Comparison of ENCODE assay signal across 1 cellular context in the genomic region with DNA sequence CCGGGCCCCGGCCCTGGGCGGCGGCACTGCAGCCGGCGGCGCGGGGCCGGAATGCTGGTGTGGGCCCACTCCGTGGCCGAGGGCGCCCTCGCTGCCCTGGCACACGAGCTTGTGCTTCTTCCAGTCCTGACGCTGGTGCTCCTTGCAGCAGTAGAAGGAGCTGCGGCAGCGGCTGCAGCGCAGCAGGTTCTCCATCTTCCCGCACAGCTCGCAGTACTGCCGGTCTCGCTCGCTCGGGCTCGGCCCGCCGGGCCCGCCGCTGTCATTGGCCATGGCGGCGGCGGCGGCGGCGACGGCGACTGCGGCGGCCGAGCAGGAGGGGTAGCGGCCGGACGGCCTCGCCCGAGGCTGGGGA.
TF ChIP-seq lines count a peak whose summit lies in the region.

No MANE protein-coding gene starts in this region.

TF ChIP-seq in HepG2, 621 proteins besides CTCF, POLR2A, EP300 and RAD21 (continued from another document and continues in another):
- no peak for TF ChIP-seq FOXP1 (IDR thresholded peaks at IDR 0.05)
- TF ChIP-seq FOXP1 (CRISPR knock-in tag; IDR thresholded peaks at IDR 0.05): no peak
- no peak for TF ChIP-seq ZBTB7B (CRISPR knock-in tag; IDR thresholded peaks at IDR 0.05)
- TF ChIP-seq, protein P1, sequence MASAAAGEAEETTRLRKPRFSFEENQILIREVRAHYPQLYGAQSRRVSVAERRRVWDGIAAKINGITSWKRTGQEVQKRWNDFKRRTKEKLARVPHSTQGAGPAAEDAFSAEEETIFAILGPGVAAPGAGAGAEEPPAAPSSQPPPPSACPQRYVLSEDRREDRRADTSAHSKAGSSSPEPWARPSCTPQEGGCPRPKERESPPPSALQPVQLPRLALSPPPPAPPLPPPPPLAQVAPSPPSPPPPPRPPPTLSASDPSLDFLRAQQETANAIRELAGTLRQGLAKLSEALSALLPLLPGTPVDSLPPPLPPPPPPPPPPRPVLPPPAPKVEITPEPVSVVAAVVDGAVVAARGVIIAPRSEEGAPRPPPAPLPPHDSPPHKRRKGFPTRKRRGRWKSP (CRISPR knock-in tag; IDR thresholded peaks at IDR 0.05): no peak
- TF ChIP-seq NR1H2 (CRISPR knock-in tag; IDR thresholded peaks at IDR 0.05; ENCODE audit: borderline replicate concordance, low read depth): 0 out of 2 replicates have a peak, but pooled peaks have one; percentile 26
- TF ChIP-seq MED8 (CRISPR knock-in tag; IDR thresholded peaks at IDR 0.05; ENCODE audit: insufficient replicate concordance): no peak
- TF ChIP-seq GATAD1 (CRISPR knock-in tag; IDR thresholded peaks at IDR 0.05): no peak
- no peak for TF ChIP-seq FOXK2 (IDR thresholded peaks at IDR 0.05)
- TF ChIP-seq ZBTB38 (CRISPR knock-in tag; IDR thresholded peaks at IDR 0.05): no peak
- TF ChIP-seq ZBTB37 (CRISPR knock-in tag; IDR thresholded peaks at IDR 0.05): no peak
- no peak for TF ChIP-seq HHEX (CRISPR knock-in tag; IDR thresholded peaks at IDR 0.05)
- TF ChIP-seq ARNT (IDR thresholded peaks at IDR 0.05): no peak
- no peak for TF ChIP-seq ARID2 (CRISPR knock-in tag; IDR thresholded peaks at IDR 0.05; ENCODE audit: borderline replicate concordance)
- TF ChIP-seq ZNF503 (CRISPR knock-in tag; IDR thresholded peaks at IDR 0.05): no peak
- TF ChIP-seq, protein P2, sequence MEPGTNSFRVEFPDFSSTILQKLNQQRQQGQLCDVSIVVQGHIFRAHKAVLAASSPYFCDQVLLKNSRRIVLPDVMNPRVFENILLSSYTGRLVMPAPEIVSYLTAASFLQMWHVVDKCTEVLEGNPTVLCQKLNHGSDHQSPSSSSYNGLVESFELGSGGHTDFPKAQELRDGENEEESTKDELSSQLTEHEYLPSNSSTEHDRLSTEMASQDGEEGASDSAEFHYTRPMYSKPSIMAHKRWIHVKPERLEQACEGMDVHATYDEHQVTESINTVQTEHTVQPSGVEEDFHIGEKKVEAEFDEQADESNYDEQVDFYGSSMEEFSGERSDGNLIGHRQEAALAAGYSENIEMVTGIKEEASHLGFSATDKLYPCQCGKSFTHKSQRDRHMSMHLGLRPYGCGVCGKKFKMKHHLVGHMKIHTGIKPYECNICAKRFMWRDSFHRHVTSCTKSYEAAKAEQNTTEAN (CRISPR knock-in tag; conservative IDR thresholded peaks at IDR 0.05): 0 out of 2 replicates have a peak, but pooled peaks have one; percentile 26
- TF ChIP-seq ZNF451 (CRISPR knock-in tag; IDR thresholded peaks at IDR 0.05): no peak; the same call in 1 of the 2 replicates
- TF ChIP-seq ZNF800 (CRISPR knock-in tag; IDR thresholded peaks at IDR 0.05): no peak
- TF ChIP-seq KMT2A (CRISPR knock-in tag; IDR thresholded peaks at IDR 0.05): peak; percentile 1; the same call in 1 of the 2 replicates
- no peak for TF ChIP-seq HNF4A (CRISPR knock-in tag; IDR thresholded peaks at IDR 0.05)
- TF ChIP-seq USF2 (IDR thresholded peaks at IDR 0.05; ENCODE audit: low read depth, low read length): no peak
- TF ChIP-seq USF2 (CRISPR knock-in tag; IDR thresholded peaks at IDR 0.05; ENCODE audit: borderline replicate concordance): no peak
- TF ChIP-seq RBM22 (optimal IDR thresholded peaks at IDR 0.05; ENCODE audit: low read length): no peak
- TF ChIP-seq TAF1 (CRISPR knock-in tag; IDR thresholded peaks at IDR 0.05): peak; percentile 4; the same call in 1 of the 2 replicates
- TF ChIP-seq E2F5 (CRISPR knock-in tag; conservative IDR thresholded peaks at IDR 0.05): peak; percentile 10; the same call in 1 of the 2 replicates
- no peak for TF ChIP-seq SMARCC2 (IDR thresholded peaks at IDR 0.05)
- peak; percentile 34; the same call in 1 of the 2 replicates for TF ChIP-seq PHF8 (CRISPR knock-in tag; IDR thresholded peaks at IDR 0.05)
- TF ChIP-seq ZNF761 (CRISPR knock-in tag; conservative IDR thresholded peaks at IDR 0.05): no peak
- TF ChIP-seq ZNF546 (CRISPR knock-in tag; conservative IDR thresholded peaks at IDR 0.05): peak; percentile 63; the same call in 1 of the 2 replicates
- no peak for TF ChIP-seq MBNL3 (CRISPR knock-in tag; conservative IDR thresholded peaks at IDR 0.05)
- no peak for TF ChIP-seq SMYD3 (CRISPR knock-in tag; IDR thresholded peaks at IDR 0.05)
- no peak for TF ChIP-seq ZNF18 (CRISPR knock-in tag; IDR thresholded peaks at IDR 0.05; ENCODE audit: insufficient replicate concordance)
- TF ChIP-seq NPAS2 (CRISPR knock-in tag; IDR thresholded peaks at IDR 0.05; ENCODE audit: borderline replicate concordance): no peak
- TF ChIP-seq PCBP1 (IDR thresholded peaks at IDR 0.05; ENCODE audit: borderline replicate concordance, low read depth, low read length): no peak
- TF ChIP-seq THAP7 (CRISPR knock-in tag; IDR thresholded peaks at IDR 0.05): no peak
- no peak for TF ChIP-seq ZNF333 (CRISPR knock-in tag; IDR thresholded peaks at IDR 0.05; ENCODE audit: borderline replicate concordance)
- TF ChIP-seq HINFP (CRISPR knock-in tag; IDR thresholded peaks at IDR 0.05; ENCODE audit: low read depth): no peak
- TF ChIP-seq SMARCE1 (IDR thresholded peaks at IDR 0.05; ENCODE audit: borderline replicate concordance): no peak
